In the genomic region with DNA sequence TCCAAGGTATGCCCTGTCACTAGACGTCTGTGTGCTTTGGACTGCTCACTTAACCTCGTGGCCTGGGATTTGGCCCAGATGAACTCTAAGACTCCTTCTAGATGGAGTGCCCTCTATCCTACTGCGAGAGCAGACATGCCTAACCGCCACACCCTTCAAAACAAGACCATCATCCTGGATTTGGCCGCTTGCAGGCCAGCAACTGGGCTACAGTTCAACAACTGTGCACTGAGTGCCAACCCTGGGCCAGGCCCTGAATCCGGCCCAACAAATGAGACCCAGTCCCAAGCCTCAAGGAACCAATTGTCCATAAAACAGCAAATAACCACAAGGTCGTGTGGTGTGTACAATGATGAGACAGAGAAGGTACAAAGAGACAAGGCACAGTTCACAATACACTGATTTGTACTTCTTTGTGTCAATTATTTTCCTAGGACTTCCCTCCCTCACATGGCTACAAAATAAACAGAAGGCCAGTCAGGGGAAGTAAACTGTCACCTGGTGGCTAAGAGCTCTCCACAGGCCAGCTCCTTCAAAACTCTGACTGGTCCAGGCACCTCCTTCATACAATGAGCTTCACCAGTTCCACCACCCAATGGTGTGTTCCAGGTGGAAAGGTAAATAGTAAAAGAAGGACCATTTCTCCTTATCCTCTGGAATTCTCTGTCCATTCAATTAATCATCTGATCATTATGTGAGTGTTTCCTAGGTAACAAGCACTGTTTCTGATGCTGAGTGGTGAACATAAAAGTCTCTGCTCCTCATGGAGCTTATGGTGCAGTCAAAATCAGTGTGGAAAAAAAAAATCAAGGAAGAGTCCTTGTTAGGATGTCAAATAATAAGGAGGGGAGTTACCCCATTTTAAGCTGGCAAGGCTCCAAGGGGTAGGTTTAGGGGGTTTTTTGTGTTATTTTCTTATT, we compare ENCODE assay signal across 9 cellular contexts.
A peak's percentile ranks its signal among the peaks of the same experiment; 100 is the strongest.
DNase-seq lines count a peak whose midpoint lies in the region; ATAC-seq and TF ChIP-seq lines count a peak whose summit lies in the region.
"Had no signal": no experiment of that assay in that cellular context is flagged by ENCODE, and none has a peak within 500 bp of the region (broad histone marks: within the 10 kb centered on the region; RNA-seq: fewer than 3 reads in every experiment).

No MANE protein-coding gene starts in this region.

- H3K4me3 ChIP-seq in spleen, result no peak overlapping the region

- H3K4me1 Mint-ChIP-seq in IgD-negative memory B cell (peaks cover 34 to 65% (median 58%) of the 10 kb centered on the region in 3 donors), immature natural killer cell (peaks cover 86 to 93% of the 10 kb centered on the region in 2 donors)

- TF ChIP-seq CTCF in VCaP (conservative IDR thresholded peaks at IDR 0.05) (no peak), spleen (IDR thresholded peaks at IDR 0.05 in 8 of 11, conservative IDR thresholded peaks at IDR 0.05 in 3 of 11) (no peak)

- H3K36me3 Mint-ChIP-seq in IgD-negative memory B cell, result no peaks in the 10 kb centered on the region
- no peaks in the 10 kb centered on the region for H3K36me3 Mint-ChIP-seq in immature natural killer cell

- H3K27ac Mint-ChIP-seq in IgD-negative memory B cell, result peak overlapping the region in 2 of 3 donors; percentile 68 to 91
- H3K27ac Mint-ChIP-seq in immature natural killer cell, result peak overlapping the region; percentile 36 to 85 (median 66)

- H3K9me3 Mint-ChIP-seq in IgD-negative memory B cell (no peaks in the 10 kb centered on the region), immature natural killer cell (no peaks in the 10 kb centered on the region)

- H3K4me3 Mint-ChIP-seq in IgD-negative memory B cell, result peak overlapping the region in 1 of 4 donors; percentile 23
- peak overlapping the region in 1 of 5 donors; percentile 15 for H3K4me3 Mint-ChIP-seq in immature natural killer cell

- intact Hi-C loops in spleen (cut with DNase I; ENCODE audit: low total_unique reads), result no loop called here

- DNase-seq in immature natural killer cell, result no peak
- DNase-seq in spleen, result no peak
- no peak for DNase-seq in HPDE6-E6E7 (ENCODE audit: extremely low spot score)
- DNase-seq in SK-N-DZ (ENCODE audit: low spot score), result no peak

- no peaks in the 10 kb centered on the region for H3K9me3 ChIP-seq in spleen

- H3K36me3 ChIP-seq in spleen, result peaks cover 0 to 30% (median under 1%) of the 10 kb centered on the region in 6 donors

- TF ChIP-seq POLR2A in spleen (IDR thresholded peaks at IDR 0.05), result no peak

- 75 to 94% (median 85%) methylated on average over 7 of the region's 7 CpGs for WGBS in spleen, 5 donors

- H3K27ac ChIP-seq in VCaP, result peak overlapping the region; percentile 84
- peak overlapping the region in 7 of 8 donors; percentile 13 to 77 (median 50) for H3K27ac ChIP-seq in spleen
- H3K27ac ChIP-seq: KMS-11 had no signal

- ATAC-seq in HG03442 (IDR thresholded peaks at IDR 0.05; ENCODE audit: unreplicated experiment) (no peak), GM21423 (IDR thresholded peaks at IDR 0.05; ENCODE audit: unreplicated experiment) (no peak)

- H3K4me1 ChIP-seq in spleen, result peaks cover 29 to 100% (median 86%) of the 10 kb centered on the region in 6 donors

- no peaks in the 10 kb centered on the region for H3K27me3 Mint-ChIP-seq in IgD-negative memory B cell
- H3K27me3 Mint-ChIP-seq in immature natural killer cell (ENCODE audit: low read depth in 3 of 3), result peaks cover 0 to 4% (median 2%) of the 10 kb centered on the region in 3 donors

- no peaks in the 10 kb centered on the region for H3K27me3 ChIP-seq in spleen (replicated peaks in 1 of 7)
